18 cellular contexts compared by ENCODE assay signal in genomic region chr5:43078956-43079355, GRCh38. TPM values are rescaled to one million over a fixed set of nuclear protein-coding genes. Genes with fewer than 3 reads are reported as not detected.
DNase-seq lines count a peak whose midpoint lies in the region; ATAC-seq and TF ChIP-seq lines count a peak whose summit lies in the region.
"Had no signal": no experiment of that assay in that cellular context is flagged by ENCODE, and none has a peak within 500 bp of the region (broad histone marks: within the 10 kb centered on the region; RNA-seq: fewer than 3 reads in every experiment).

No MANE protein-coding gene starts in this region.

- ATAC-seq in activated naive CD8-positive, alpha-beta T cell treated with anti-CD3 and anti-CD28 coated beads, Interleukin-2, amount 50 U/mL, for 24 hours, result no peak
- ATAC-seq in HG03039 (IDR thresholded peaks at IDR 0.05; ENCODE audit: unreplicated experiment), result no peak
- ATAC-seq: activated CD4-positive, CD25-positive, alpha-beta regulatory T cell treated with anti-CD3 and anti-CD28 coated beads, Interleukin-2, amount 50 U/mL, for 24 hours; activated T-cell treated with anti-CD3 and anti-CD28 coated beads, Interleukin-2, amount 50 U/mL, for 72 hours had no signal

- no peak overlapping the region for H3K4me3 ChIP-seq in Caco-2 (ENCODE audit: low read depth, low read length)
- H3K4me3 ChIP-seq: BLaER1 treated with 17β-estradiol and CSF1 and Interleukin-3, amounts not matched to agents 10 nM and 100 nM; esophagus muscularis mucosa; SJCRH30; vagina had no signal

- no TSS peak for BruUV-seq in Caco-2 (replicated peaks; lab: Mats Ljungman, UMichigan)

- no peak for TF ChIP-seq CTCF in Caco-2 (IDR thresholded peaks at IDR 0.05; ENCODE audit: insufficient read depth in 1 of 2, low read depth in 1 of 2, low read length in 1 of 2, severe bottlenecking in 1 of 2, unreplicated experiment in 1 of 2)
- no peak for TF ChIP-seq CTCF in mesothelial cell of epicardium (IDR thresholded peaks at IDR 0.05; ENCODE audit: unreplicated experiment)

- H3K27me3 ChIP-seq in Caco-2 (replicated peaks; ENCODE audit: control insufficient read depth, insufficient read depth, low read length), result no peaks in the 10 kb centered on the region
- H3K27me3 ChIP-seq: BLaER1 treated with 17β-estradiol and CSF1 and Interleukin-3, amounts not matched to agents 10 nM and 100 nM; esophagus muscularis mucosa; SJCRH30; vagina had no signal

- no peaks in the 10 kb centered on the region; the same call in 1 of the 2 replicates for H3K36me3 ChIP-seq in Caco-2 (ENCODE audit: control insufficient read depth, insufficient read depth, low read length)
- H3K36me3 ChIP-seq: vagina had no signal

- DNase-seq in Caco-2 (peak; percentile 73 to 77), NCI-H226 (peak; percentile 92), dedifferentiated amniotic fluid mesenchymal stem cell (ENCODE audit: extremely low spot score) (peak; percentile 67), mesothelial cell of epicardium (ENCODE audit: low spot score in 2 of 2, unreplicated experiment in 2 of 2) (no peak), NCI-H1417 (lab: John Stamatoyannopoulos, UW) (no peak), COLO668 (lab: John Stamatoyannopoulos, UW; ENCODE audit: unreplicated experiment) (no peak)
- no peak for DNase-seq in activated naive CD8-positive, alpha-beta T cell treated with anti-CD3 and anti-CD28 coated beads, Interleukin-2, amount 50 U/mL, for 24 hours
- DNase-seq: activated T-cell treated with anti-CD3 and anti-CD28 coated beads, Interleukin-2, amount 50 U/mL, for 72 hours; GDM1; NCI-H1417 treated with DMSO at 0.1 percent for 48 hours; NCI-H526 treated with DMSO at 0.1 percent for 48 hours; SJCRH30 had no signal

- no peak overlapping the region for H3K4me3 Mint-ChIP-seq in Caco-2 (ENCODE audit: unreplicated experiment)
- H3K4me3 Mint-ChIP-seq in mesothelial cell of epicardium, result no peak overlapping the region
- no peak overlapping the region for H3K4me3 Mint-ChIP-seq in activated naive CD8-positive, alpha-beta T cell treated with anti-CD3 and anti-CD28 coated beads, Interleukin-2, amount 50 U/mL, for 24 hours
- H3K4me3 Mint-ChIP-seq: activated T-cell treated with anti-CD3 and anti-CD28 coated beads, Interleukin-2, amount 50 U/mL, for 72 hours; brain had no signal

- intact Hi-C loops in Caco-2 (cut with micrococcal nuclease; ENCODE audit: unreplicated experiment), result loop anchor here (10.0 kb wide), 1 partner anchor 116 kb away; the partner anchor contains the start of gene NIM1K

- peaks cover 49% of the 10 kb centered on the region for H3K4me1 Mint-ChIP-seq in Caco-2 (ENCODE audit: low read depth, unreplicated experiment)
- H3K4me1 Mint-ChIP-seq in mesothelial cell of epicardium, result peaks cover 31% of the 10 kb centered on the region
- peaks cover 8% of the 10 kb centered on the region for H3K4me1 Mint-ChIP-seq in activated naive CD8-positive, alpha-beta T cell treated with anti-CD3 and anti-CD28 coated beads, Interleukin-2, amount 50 U/mL, for 24 hours

- H3K36me3 Mint-ChIP-seq in Caco-2 (ENCODE audit: insufficient read depth, unreplicated experiment) (peaks cover 14% of the 10 kb centered on the region), mesothelial cell of epicardium (peaks cover 20% of the 10 kb centered on the region)
- H3K36me3 Mint-ChIP-seq in activated naive CD8-positive, alpha-beta T cell treated with anti-CD3 and anti-CD28 coated beads, Interleukin-2, amount 50 U/mL, for 24 hours (ENCODE audit: low read depth), result peaks cover 13% of the 10 kb centered on the region

- CTCF ChIA-PET in Caco-2 (lab: Charles Lee), result no interaction called here

- POLR2A ChIA-PET in Caco-2 (lab: Charles Lee), result interaction anchor here (1.0 kb wide), 2 partner anchors 42 to 267 kb away, joined by 3 to 12 read pairs; partner anchors contain the start of genes SELENOP and ZNF131

- H3K27me3 Mint-ChIP-seq in Caco-2 (ENCODE audit: insufficient read depth, unreplicated experiment) (no peaks in the 10 kb centered on the region), mesothelial cell of epicardium (ENCODE audit: low read depth) (no peaks in the 10 kb centered on the region)
- H3K27me3 Mint-ChIP-seq in activated naive CD8-positive, alpha-beta T cell treated with anti-CD3 and anti-CD28 coated beads, Interleukin-2, amount 50 U/mL, for 24 hours, result no peaks in the 10 kb centered on the region
- H3K27me3 Mint-ChIP-seq: brain had no signal

- H3K9me3 Mint-ChIP-seq in Caco-2 (ENCODE audit: unreplicated experiment) (peaks cover 5% of the 10 kb centered on the region), mesothelial cell of epicardium (peaks cover 3% of the 10 kb centered on the region)
- H3K9me3 Mint-ChIP-seq in activated naive CD8-positive, alpha-beta T cell treated with anti-CD3 and anti-CD28 coated beads, Interleukin-2, amount 50 U/mL, for 24 hours, result no peaks in the 10 kb centered on the region

- H3K9me3 ChIP-seq in Caco-2, result no peaks in the 10 kb centered on the region
- H3K9me3 ChIP-seq: esophagus muscularis mucosa, SJCRH30, vagina had no signal

- H3K4me1 ChIP-seq in Caco-2, result peaks cover 69% of the 10 kb centered on the region
- H3K4me1 ChIP-seq: SJCRH30 had no signal

- H3K27ac Mint-ChIP-seq in Caco-2 (ENCODE audit: unreplicated experiment) (peak overlapping the region; percentile 41), mesothelial cell of epicardium (peak overlapping the region; percentile 73)
- H3K27ac Mint-ChIP-seq in activated naive CD8-positive, alpha-beta T cell treated with anti-CD3 and anti-CD28 coated beads, Interleukin-2, amount 50 U/mL, for 24 hours, result no peak overlapping the region
- H3K27ac Mint-ChIP-seq: activated T-cell treated with anti-CD3 and anti-CD28 coated beads, Interleukin-2, amount 50 U/mL, for 72 hours; brain had no signal

RNA-seq across cellular contexts. Expression of gene ANXA2R, which starts 38.8 kb away (rescaled TPM):
- total RNA-seq in Caco-2 (2022) (3.1 and 4.1 TPM in 2 replicates), mesothelial cell of epicardium (1.4 to 1.9 TPM (median 1.7 TPM) in 3 replicates)

RNA-seq across cellular contexts. Expression of gene ZNF131, which starts 41.8 kb away (rescaled TPM):
- total RNA-seq in Caco-2 (2022), result 53.6 and 53.7 TPM in 2 replicates
- 44.3 to 55.5 TPM (median 51.9 TPM) in 3 replicates for total RNA-seq in mesothelial cell of epicardium

Comparison
In these comparisons a context has a peak if more than half of its experiments do, and no peak if none do; other contexts are left out.
1. DNase-seq: peak in Caco-2 (2 of 2), NCI-H226 (single experiment) and dedifferentiated amniotic fluid mesenchymal stem cell (single experiment); none in mesothelial cell of epicardium (0 of 2), activated naive CD8-positive, alpha-beta T cell treated with anti-CD3 and anti-CD28 coated beads, Interleukin-2, amount 50 U/mL, for 24 hours (single experiment), NCI-H1417 (0 of 3) and COLO668 (single experiment).